In the genomic region with DNA sequence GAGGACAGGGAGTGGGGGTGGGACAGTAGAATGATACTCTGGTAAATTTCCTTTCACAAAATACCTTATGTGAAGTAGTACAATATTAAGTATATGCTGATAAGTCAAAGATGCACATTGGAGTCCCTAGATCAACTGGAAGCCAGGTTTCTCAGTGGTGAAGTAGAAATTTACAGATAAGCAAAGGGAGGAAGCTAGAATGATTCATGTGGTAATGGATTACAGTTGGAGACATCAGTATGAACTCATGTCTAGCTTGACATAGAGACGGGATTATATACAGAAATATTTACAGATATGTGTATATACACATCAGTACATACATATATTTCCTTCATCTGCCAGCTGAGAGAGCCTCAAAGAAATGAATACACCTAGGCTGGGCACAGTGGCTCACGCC, we compare ENCODE assay signal across 19 cellular contexts.
"Had no signal": no experiment of that assay in that cellular context is flagged by ENCODE, and none has a peak within 500 bp of the region (broad histone marks: within the 10 kb centered on the region; RNA-seq: fewer than 3 reads in every experiment).

No MANE protein-coding gene starts in this region.

- H3K9me3 ChIP-seq: colonic mucosa, heart left ventricle, mucosa of descending colon, suprapubic skin, thyroid gland had no signal

- FAIRE-seq: frontal cortex, islet of Langerhans, small intestine, urothelium cell line had no signal

- DNase-seq: colonic mucosa; dermis blood vessel endothelial cell; heart left ventricle; hippocampal formation; kidney glomerular epithelial cell; mucosa of descending colon; right cardiac atrium; small intestine; stimulated activated CD4-positive, alpha-beta T cell treated with anti-CD3 and anti-CD28 coated beads, Interleukin-2, amount 100 ng/mL, for 48 hours; stimulated activated naive CD8-positive, alpha-beta T cell treated with anti-CD3 and anti-CD28 coated beads, Interleukin-15, Interleukin-2, amounts not matched to agents 100 U/mL and 50 U/mL, for 24 hours; thyroid gland had no signal

- H3K27ac Mint-ChIP-seq: type B pancreatic cell had no signal

- H3K4me3 Mint-ChIP-seq: naive thymus-derived CD8-positive, alpha-beta T cell; type B pancreatic cell had no signal

- H3K27me3 ChIP-seq: colonic mucosa, heart left ventricle, suprapubic skin, thyroid gland had no signal

- H3K9me3 Mint-ChIP-seq: naive thymus-derived CD8-positive, alpha-beta T cell; type B pancreatic cell had no signal

- H3K27ac ChIP-seq: colonic mucosa, heart left ventricle, suprapubic skin, thyroid gland had no signal

- H3K36me3 ChIP-seq: colonic mucosa, heart left ventricle, suprapubic skin, thyroid gland had no signal

- ATAC-seq: esophagus mucosa; heart left ventricle; left lobe of liver; mucosa of descending colon; naive thymus-derived CD8-positive, alpha-beta T cell; right cardiac atrium; stimulated activated naive CD8-positive, alpha-beta T cell treated with anti-CD3 and anti-CD28 coated beads, Interleukin-15, Interleukin-2, amounts not matched to agents 100 U/mL and 50 U/mL, for 24 hours had no signal

- H3K4me3 ChIP-seq: colonic mucosa, heart left ventricle, mucosa of descending colon, suprapubic skin, thyroid gland had no signal

- H3K27me3 Mint-ChIP-seq: naive thymus-derived CD8-positive, alpha-beta T cell; type B pancreatic cell had no signal

- H3K4me1 ChIP-seq: colonic mucosa, suprapubic skin had no signal
